In genomic region chr7:114825423-114825951, GRCh38 we compare ENCODE assay signal across 11 cellular contexts.
DNase-seq lines count a peak whose midpoint lies in the region; ATAC-seq and TF ChIP-seq lines count a peak whose summit lies in the region.
"Had no signal": no experiment of that assay in that cellular context is flagged by ENCODE, and none has a peak within 500 bp of the region (broad histone marks: within the 10 kb centered on the region; RNA-seq: fewer than 3 reads in every experiment).

No MANE protein-coding gene starts in this region.

- no peaks in the 10 kb centered on the region for H3K27me3 Mint-ChIP-seq in activated T-helper 17 cell treated with anti-CD3 and anti-CD28 coated beads, Interleukin-2, amount 50 U/mL, for 72 hours
- no peaks in the 10 kb centered on the region for H3K27me3 Mint-ChIP-seq in mesothelial cell of epicardium (ENCODE audit: low read depth)

- H3K36me3 Mint-ChIP-seq in activated T-helper 17 cell treated with anti-CD3 and anti-CD28 coated beads, Interleukin-2, amount 50 U/mL, for 72 hours (ENCODE audit: low read depth): peaks cover 8% of the 10 kb centered on the region
- H3K36me3 Mint-ChIP-seq in mesothelial cell of epicardium: peaks cover 21% of the 10 kb centered on the region

- H3K27ac Mint-ChIP-seq in activated T-helper 17 cell treated with anti-CD3 and anti-CD28 coated beads, Interleukin-2, amount 50 U/mL, for 72 hours: peak overlapping the region; percentile 92
- H3K27ac Mint-ChIP-seq in mesothelial cell of epicardium: no peak overlapping the region

- peak; percentile 88 for ATAC-seq in activated T-helper 17 cell treated with anti-CD3 and anti-CD28 coated beads, Interleukin-2, amount 50 U/mL, for 72 hours (replicated peaks)
- ATAC-seq: foreskin keratinocyte had no signal

- DNase-seq in GM12865 (ENCODE audit: low read depth) (peak; percentile 5), OCI-M1 (lab: John Stamatoyannopoulos, UW) (peak; percentile 79), mesothelial cell of epicardium (ENCODE audit: low spot score in 2 of 2, unreplicated experiment in 2 of 2) (no peak), NCI-H1436 (lab: John Stamatoyannopoulos, UW) (no peak), HPDE6-E6E7 (ENCODE audit: extremely low spot score) (no peak), 8988T (no peak)
- DNase-seq in stimulated activated CD4-positive, alpha-beta T cell treated with anti-CD3 and anti-CD28 coated beads, Interleukin-15, amount 100 ng/mL, for 48 hours (ENCODE audit: low read depth in 2 of 2): peak; percentile 55 to 57
- DNase-seq: foreskin keratinocyte, left ventricle myocardium inferior, NCI-H187 treated with DMSO at 0.1 percent for 48 hours had no signal

- H3K4me3 ChIP-seq in GM12865 (ENCODE audit: low read depth, low read length): no peak overlapping the region
- H3K4me3 ChIP-seq: left ventricle myocardium inferior had no signal

- H3K9me3 Mint-ChIP-seq in activated T-helper 17 cell treated with anti-CD3 and anti-CD28 coated beads, Interleukin-2, amount 50 U/mL, for 72 hours: peaks cover 5% of the 10 kb centered on the region
- H3K9me3 Mint-ChIP-seq in mesothelial cell of epicardium: peaks cover 32% of the 10 kb centered on the region

- TF ChIP-seq CTCF in GM12865 (IDR thresholded peaks at IDR 0.05; ENCODE audit: insufficient read depth, low read depth, low read length, missing control alignments) (no peak), mesothelial cell of epicardium (IDR thresholded peaks at IDR 0.05; ENCODE audit: unreplicated experiment) (no peak)

- peak overlapping the region; percentile 66 for H3K4me3 Mint-ChIP-seq in activated T-helper 17 cell treated with anti-CD3 and anti-CD28 coated beads, Interleukin-2, amount 50 U/mL, for 72 hours
- H3K4me3 Mint-ChIP-seq in mesothelial cell of epicardium: no peak overlapping the region

- H3K4me1 Mint-ChIP-seq in activated T-helper 17 cell treated with anti-CD3 and anti-CD28 coated beads, Interleukin-2, amount 50 U/mL, for 72 hours: peaks cover 22% of the 10 kb centered on the region
- peaks cover 17% of the 10 kb centered on the region for H3K4me1 Mint-ChIP-seq in mesothelial cell of epicardium

Comparison
In these comparisons a context has a peak if more than half of its experiments do, and no peak if none do; other contexts are left out.
1. DNase-seq: peak in GM12865 (single experiment), OCI-M1 (single experiment) and stimulated activated CD4-positive, alpha-beta T cell treated with anti-CD3 and anti-CD28 coated beads, Interleukin-15, amount 100 ng/mL, for 48 hours (2 of 2); none in mesothelial cell of epicardium (0 of 2), NCI-H1436 (single experiment), HPDE6-E6E7 (single experiment) and 8988T (single experiment).